ENCODE assay signal across 8 cellular contexts in the genomic region with DNA sequence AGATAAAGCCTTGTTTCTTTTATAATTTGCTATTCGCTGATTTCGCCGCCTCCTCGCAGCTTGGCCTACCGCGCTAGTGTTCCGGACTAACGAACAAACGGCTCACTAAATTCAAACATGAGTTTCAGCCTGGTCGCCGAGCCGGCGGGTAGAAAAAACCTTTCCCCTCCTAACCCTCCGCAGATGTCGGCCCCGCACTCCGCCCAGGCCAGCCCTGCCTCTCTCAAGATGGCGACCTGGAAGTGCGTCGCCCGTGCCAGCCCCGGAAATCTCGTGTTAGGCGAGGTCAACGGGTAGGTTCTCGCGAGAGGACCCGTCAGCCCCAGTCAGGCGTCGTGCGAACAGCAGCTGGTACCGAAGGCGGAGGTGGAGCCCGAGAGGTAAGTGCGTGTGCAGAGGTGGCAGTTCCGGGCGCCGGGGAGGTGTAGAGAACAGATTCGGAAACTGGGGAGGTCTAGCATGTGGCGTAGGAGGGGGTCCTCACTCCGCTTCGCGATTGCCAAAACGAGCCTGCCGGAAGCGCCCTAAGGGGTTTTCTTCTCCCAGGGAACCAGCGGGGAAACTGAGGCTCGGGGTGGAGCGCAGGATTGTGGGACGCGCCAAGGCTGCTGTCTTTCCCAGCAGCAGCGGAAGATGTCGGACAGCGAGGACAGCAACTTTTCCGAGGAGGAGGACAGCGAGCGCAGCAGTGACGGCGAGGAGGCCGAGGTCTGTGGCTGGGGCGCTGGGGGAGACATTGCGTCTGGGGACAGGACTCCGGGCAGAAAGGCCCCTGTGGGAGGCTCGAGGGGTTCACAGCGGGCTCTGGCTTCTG.
A peak's percentile ranks its signal among the peaks of the same experiment; 100 is the strongest.
DNase-seq lines count a peak whose midpoint lies in the region; ATAC-seq and FAIRE-seq lines count a peak whose summit lies in the region.

SUPT5H (plus strand) TSS at position 325 of the 814 bp plus-strand sequence; CDS start at position 634, 309 bp downstream.

- H3K27me3 ChIP-seq in layer of hippocampus (ENCODE audit: control insufficient read depth, insufficient read depth, low read length) = no peaks in the 10 kb centered on the region

- FAIRE-seq in GM19239 (lab: Jason Lieb, UNC) = peak; percentile 94

- ATAC-seq in HG03457 (IDR thresholded peaks at IDR 0.05; ENCODE audit: unreplicated experiment) = peak; percentile 67

- H3K27ac ChIP-seq in cingulate gyrus (ENCODE audit: low read depth, low read length) (peak within 1 kb of the TSS; percentile 96), layer of hippocampus (ENCODE audit: low read depth, low read length) (peak within 1 kb of the TSS; percentile 88)

- DNase-seq in Ammon's horn (ENCODE audit: low spot score) = peak; percentile 98
- peak; percentile 94 for DNase-seq in GM19239 (ENCODE audit: insufficient read length, low spot score)
- DNase-seq in NCI-H524 treated with DMSO at 0.1 percent for 48 hours (lab: John Stamatoyannopoulos, UW) = peak; percentile 86
- DNase-seq in activated CD4-positive, alpha-beta T cell treated with anti-CD3 and anti-CD28 coated beads for 4 hours = peak; percentile 97 to 98
- DNase-seq in stimulated activated CD4-positive, alpha-beta T cell treated with anti-CD3 and anti-CD28 coated beads, Interleukin-1b, Interleukin-23, amount 100 ng/mL, for 4 hours (ENCODE audit: low read depth in 2 of 2) = peak; percentile 91 to 95

Comparison
In these comparisons a context has a peak if more than half of its experiments do, and no peak if none do; other contexts are left out.
1. Peak in every context shown above with its lines: DNase-seq, ATAC-seq and H3K27ac ChIP-seq.